22 cellular contexts compared by ENCODE assay signal in the genomic region with DNA sequence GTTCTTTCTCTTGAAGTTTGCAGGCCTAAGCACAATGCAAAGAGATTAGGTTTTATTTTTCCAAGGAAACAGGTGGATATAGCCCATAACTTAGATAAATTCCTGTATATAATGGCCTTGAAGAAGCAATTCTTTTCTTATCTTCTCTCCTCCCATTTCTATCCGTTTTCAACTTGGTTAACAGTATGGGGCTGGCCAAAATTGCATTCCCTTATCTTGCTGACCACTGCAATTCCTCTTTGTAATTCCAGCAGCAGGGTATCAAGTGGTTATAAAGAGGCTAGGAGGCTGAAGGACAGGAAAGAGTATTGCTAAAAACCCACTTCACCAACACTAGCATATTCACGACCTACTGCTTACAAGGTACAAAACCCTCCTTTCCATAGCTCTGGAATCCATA.
A peak's percentile ranks its signal among the peaks of the same experiment; 100 is the strongest.
DNase-seq lines count a peak whose midpoint lies in the region; ATAC-seq and TF ChIP-seq lines count a peak whose summit lies in the region.
"Had no signal": no experiment of that assay in that cellular context is flagged by ENCODE, and none has a peak within 500 bp of the region (broad histone marks: within the 10 kb centered on the region; RNA-seq: fewer than 3 reads in every experiment).

No MANE protein-coding gene starts in this region.

- H3K36me3 ChIP-seq in mesendoderm (ENCODE audit: control insufficient read depth, insufficient read depth, low read length), result no peaks in the 10 kb centered on the region
- no peaks in the 10 kb centered on the region for H3K36me3 ChIP-seq in neural progenitor cell
- H3K36me3 ChIP-seq: BLaER1 treated with 17β-estradiol and CSF1 and Interleukin-3, amounts not matched to agents 10 nM and 100 nM had no signal

- H3K79me2 ChIP-seq in mesendoderm (ENCODE audit: control insufficient read depth, insufficient read depth, low read length) (no peaks in the 10 kb centered on the region), neural progenitor cell (ENCODE audit: low read depth) (no peaks in the 10 kb centered on the region)

- no peaks in the 10 kb centered on the region for H3K79me1 ChIP-seq in mesendoderm (ENCODE audit: low read length)

- H3K27me3 Mint-ChIP-seq in WTC11 (ENCODE audit: low read depth) (no peaks in the 10 kb centered on the region; the same call in 1 of the 2 replicates), neural progenitor cell (ENCODE audit: insufficient read depth, low read depth) (no peaks in the 10 kb centered on the region)
- H3K27me3 Mint-ChIP-seq: B cell; CD4-positive, alpha-beta memory T cell; CD8-positive, alpha-beta memory T cell had no signal

- no peak overlapping the region for H3K18ac ChIP-seq in mesendoderm (ENCODE audit: low read length)

- H3K9ac ChIP-seq in mesendoderm (ENCODE audit: low read length) (no peak overlapping the region), neural progenitor cell (no peak overlapping the region)
- H3K9ac ChIP-seq: BLaER1 treated with 17β-estradiol and CSF1 and Interleukin-3, amounts not matched to agents 10 nM and 100 nM had no signal

- H3K4me3 Mint-ChIP-seq in WTC11 (no peak overlapping the region), neural progenitor cell (no peak overlapping the region)
- H3K4me3 Mint-ChIP-seq: B cell; CD4-positive, alpha-beta memory T cell; CD8-positive, alpha-beta memory T cell had no signal

- no peak overlapping the region for H4K5ac ChIP-seq in mesendoderm (ENCODE audit: low read length)

- H3K9me3 ChIP-seq in neural progenitor cell (ENCODE audit: low read depth), result no peaks in the 10 kb centered on the region
- H3K9me3 ChIP-seq: A549; BLaER1 treated with 17β-estradiol and CSF1 and Interleukin-3, amounts not matched to agents 10 nM and 100 nM had no signal

- H2BK15ac ChIP-seq in mesendoderm (replicated peaks; ENCODE audit: low read depth), result no peak overlapping the region

- H3K27ac Mint-ChIP-seq in WTC11 (no peak overlapping the region), neural progenitor cell (no peak overlapping the region)
- H3K27ac Mint-ChIP-seq: B cell; CD4-positive, alpha-beta memory T cell; CD8-positive, alpha-beta memory T cell had no signal

- POLR2A ChIA-PET in WTC11 (lab: Charles Lee), result no interaction called here

- H3K9me3 Mint-ChIP-seq in WTC11, result peaks cover 7% of the 10 kb centered on the region; the same call in 1 of the 2 replicates
- peaks cover 9% of the 10 kb centered on the region for H3K9me3 Mint-ChIP-seq in neural progenitor cell

- H4K20me1 ChIP-seq in neural progenitor cell (ENCODE audit: low read depth), result no peaks in the 10 kb centered on the region
- H4K20me1 ChIP-seq: BLaER1 treated with 17β-estradiol and CSF1 and Interleukin-3, amounts not matched to agents 10 nM and 100 nM had no signal

- CTCF ChIA-PET in WTC11 (lab: Charles Lee), result no interaction called here

- no peak overlapping the region for H4K8ac ChIP-seq in mesendoderm (ENCODE audit: low read depth, low read length)

- H2BK120ac ChIP-seq in mesendoderm (ENCODE audit: low read depth, low read length), result no peak overlapping the region

- H3K23ac ChIP-seq in mesendoderm (ENCODE audit: low read length), result no peak overlapping the region

- no peak for DNase-seq in WTC11 (ENCODE audit: low spot score)
- peak; percentile 58 for DNase-seq in mesendoderm
- no peak for DNase-seq in neural progenitor cell (ENCODE audit: low spot score)
- DNase-seq in activated T-cell treated with anti-CD3 and anti-CD28 coated beads for 4 hours, result no peak
- DNase-seq: AML-193; CD4-positive, alpha-beta memory T cell; CD8-positive, alpha-beta memory T cell; COR-L47; DMS 273 treated with DMSO at 0.1 percent for 48 hours; DMS153; DMS53; DMS79; DND-41; EL; GDM1 had no signal

- no peak for TF ChIP-seq CTCF in WTC11 (IDR thresholded peaks at IDR 0.05)
- no peak for TF ChIP-seq CTCF in neural progenitor cell (IDR thresholded peaks at IDR 0.05)

- H3K4me2 ChIP-seq in mesendoderm (ENCODE audit: low read length) (no peak overlapping the region), neural progenitor cell (no peak overlapping the region)
- H3K4me2 ChIP-seq: A549; BLaER1 treated with 17β-estradiol and CSF1 and Interleukin-3, amounts not matched to agents 10 nM and 100 nM had no signal

- no peaks in the 10 kb centered on the region for H3F3A ChIP-seq in neural progenitor cell (ENCODE audit: low read depth)

- peak overlapping the region; percentile 26 for H2AFZ ChIP-seq in neural progenitor cell (replicated peaks)

- H3K4me3 ChIP-seq in mesendoderm (ENCODE audit: low read length) (no peak overlapping the region), neural progenitor cell (no peak overlapping the region)
- H3K4me3 ChIP-seq: A549; BLaER1 treated with 17β-estradiol and CSF1 and Interleukin-3, amounts not matched to agents 10 nM and 100 nM; GM12878 had no signal

- no peak overlapping the region for H3K27ac ChIP-seq in mesendoderm (ENCODE audit: low read depth, low read length)
- H3K27ac ChIP-seq in neural progenitor cell, result no peak overlapping the region
- H3K27ac ChIP-seq: 22Rv1; A549; BLaER1 treated with 17β-estradiol and CSF1 and Interleukin-3, amounts not matched to agents 10 nM and 100 nM; C4-2B had no signal

- H3K4me1 ChIP-seq in mesendoderm (ENCODE audit: control insufficient read depth, low read depth, low read length) (no peaks in the 10 kb centered on the region), neural progenitor cell (no peaks in the 10 kb centered on the region)
- H3K4me1 ChIP-seq: A549; BLaER1 treated with 17β-estradiol and CSF1 and Interleukin-3, amounts not matched to agents 10 nM and 100 nM had no signal

- H2AK5ac ChIP-seq in mesendoderm (ENCODE audit: low read length), result no peak overlapping the region

- H3K4me1 Mint-ChIP-seq in WTC11, result peaks cover 12% of the 10 kb centered on the region
- no peaks in the 10 kb centered on the region for H3K4me1 Mint-ChIP-seq in neural progenitor cell
- H3K4me1 Mint-ChIP-seq: B cell; CD4-positive, alpha-beta memory T cell; CD8-positive, alpha-beta memory T cell had no signal

- H3K56ac ChIP-seq in mesendoderm (ENCODE audit: low read length), result no peak overlapping the region

- WGBS in mesendoderm (ENCODE audit: extremely low coverage, insufficient coverage, low lambda C conversion rate), result no CpG with 5 or more reads among the region's 2 CpGs

- H3K36me3 Mint-ChIP-seq in WTC11 (no peaks in the 10 kb centered on the region; the same call in 1 of the 2 replicates), neural progenitor cell (no peaks in the 10 kb centered on the region)
- H3K36me3 Mint-ChIP-seq: CD4-positive, alpha-beta memory T cell; CD8-positive, alpha-beta memory T cell had no signal

- no peak overlapping the region for H3K4ac ChIP-seq in mesendoderm (ENCODE audit: low read depth, low read length)

- H3K27me3 ChIP-seq in mesendoderm (ENCODE audit: insufficient read depth, low read length, poor library complexity) (no peaks in the 10 kb centered on the region), neural progenitor cell (no peaks in the 10 kb centered on the region)
- H3K27me3 ChIP-seq: BLaER1 treated with 17β-estradiol and CSF1 and Interleukin-3, amounts not matched to agents 10 nM and 100 nM had no signal

- H2BK5ac ChIP-seq in mesendoderm (ENCODE audit: low read length), result no peak overlapping the region

- peak; percentile 38; the same call in 1 of the 2 replicates for ATAC-seq in WTC11
- no peak for ATAC-seq in SK-N-SH treated with all-trans-retinoic acid at 6 μM for 48 hours
- ATAC-seq: A549, GM12878 had no signal

TF ChIP-seq in WTC11, 78 proteins besides CTCF, POLR2A, EP300 and RAD21 (continues in another document):
- no peak for TF ChIP-seq ZNF671 (CRISPR knock-in tag; IDR thresholded peaks at IDR 0.05)
- TF ChIP-seq, protein P1, sequence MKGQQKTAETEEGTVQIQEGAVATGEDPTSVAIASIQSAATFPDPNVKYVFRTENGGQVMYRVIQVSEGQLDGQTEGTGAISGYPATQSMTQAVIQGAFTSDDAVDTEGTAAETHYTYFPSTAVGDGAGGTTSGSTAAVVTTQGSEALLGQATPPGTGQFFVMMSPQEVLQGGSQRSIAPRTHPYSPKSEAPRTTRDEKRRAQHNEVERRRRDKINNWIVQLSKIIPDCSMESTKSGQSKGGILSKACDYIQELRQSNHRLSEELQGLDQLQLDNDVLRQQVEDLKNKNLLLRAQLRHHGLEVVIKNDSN (CRISPR knock-in tag; IDR thresholded peaks at IDR 0.05), result no peak
- TF ChIP-seq, protein P2, sequence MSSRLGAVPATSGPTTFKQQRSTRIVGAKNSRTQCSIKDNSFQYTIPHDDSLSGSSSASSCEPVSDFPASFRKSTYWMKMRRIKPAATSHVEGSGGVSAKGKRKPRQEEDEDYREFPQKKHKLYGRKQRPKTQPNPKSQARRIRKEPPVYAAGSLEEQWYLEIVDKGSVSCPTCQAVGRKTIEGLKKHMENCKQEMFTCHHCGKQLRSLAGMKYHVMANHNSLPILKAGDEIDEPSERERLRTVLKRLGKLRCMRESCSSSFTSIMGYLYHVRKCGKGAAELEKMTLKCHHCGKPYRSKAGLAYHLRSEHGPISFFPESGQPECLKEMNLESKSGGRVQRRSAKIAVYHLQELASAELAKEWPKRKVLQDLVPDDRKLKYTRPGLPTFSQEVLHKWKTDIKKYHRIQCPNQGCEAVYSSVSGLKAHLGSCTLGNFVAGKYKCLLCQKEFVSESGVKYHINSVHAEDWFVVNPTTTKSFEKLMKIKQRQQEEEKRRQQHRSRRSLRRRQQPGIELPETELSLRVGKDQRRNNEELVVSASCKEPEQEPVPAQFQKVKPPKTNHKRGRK (CRISPR knock-in tag; IDR thresholded peaks at IDR 0.05; ENCODE audit: borderline replicate concordance), result no peak

TF ChIP-seq in SK-N-SH treated with all-trans-retinoic acid at 6 μM for 48 hours, 23 proteins besides CTCF, POLR2A, EP300 and RAD21 (continues in another document):
- TF ChIP-seq ZNF565 (CRISPR knock-in tag; conservative IDR thresholded peaks at IDR 0.05; ENCODE audit: low read depth) (no peak), TCF4 (CRISPR knock-in tag; IDR thresholded peaks at IDR 0.05; ENCODE audit: borderline replicate concordance) (no peak)
